2 cellular contexts compared by ENCODE assay signal in genomic region chr1:155499953-155500621, GRCh38.
A peak's percentile ranks its signal among the peaks of the same experiment; 100 is the strongest.
TF ChIP-seq lines count a peak whose summit lies in the region.

No MANE protein-coding gene starts in this region.

TF ChIP-seq in GM12878, 131 proteins besides CTCF, POLR2A, EP300 and RAD21 (continued from another document):
- TF ChIP-seq YY1 (IDR thresholded peaks at IDR 0.05; ENCODE audit: low read depth, low read length) (peak; percentile 50; the same call in 1 of the 2 replicates), RB1 (IDR thresholded peaks at IDR 0.05; ENCODE audit: borderline replicate concordance) (no peak), PKNOX1 (IDR thresholded peaks at IDR 0.05) (0 out of 2 replicates have a peak, but pooled peaks have one; percentile 20), MAX (IDR thresholded peaks at IDR 0.05; ENCODE audit: low read depth, low read length) (no peak), IKZF2 (IDR thresholded peaks at IDR 0.05) (peak in 1 of 2 experiments; percentile 30; a peak in 1 of 4 replicates), CEBPB (IDR thresholded peaks at IDR 0.05; ENCODE audit: borderline replicate concordance in 1 of 2, low read depth in 2 of 2, low read length in 2 of 2) (no peak), MTA2 (IDR thresholded peaks at IDR 0.05; ENCODE audit: low read depth) (peak; percentile 21; the same call in 1 of the 2 replicates), STAT3 (IDR thresholded peaks at IDR 0.05; ENCODE audit: low read depth, low read length) (no peak), BMI1 (IDR thresholded peaks at IDR 0.05; ENCODE audit: borderline replicate concordance) (no peak), ZNF384 (IDR thresholded peaks at IDR 0.05; ENCODE audit: borderline replicate concordance, low read depth, low read length) (peak; percentile 63; the same call in 1 of the 2 replicates), CBX3 (IDR thresholded peaks at IDR 0.05; ENCODE audit: borderline replicate concordance, low read depth) (no peak), IRF4 (IDR thresholded peaks at IDR 0.05; ENCODE audit: low read depth, low read length) (no peak), E4F1 (IDR thresholded peaks at IDR 0.05; ENCODE audit: borderline replicate concordance, partially characterized antibody) (no peak), ATF2 (IDR thresholded peaks at IDR 0.05; ENCODE audit: low read length) (0 out of 2 replicates have a peak, but pooled peaks have one; percentile 48), ELK1 (IDR thresholded peaks at IDR 0.05; ENCODE audit: low read depth, low read length) (no peak), RUNX3 (IDR thresholded peaks at IDR 0.05; ENCODE audit: low read length) (0 out of 2 replicates have a peak, but pooled peaks have one; percentile 10), RBBP5 (conservative IDR thresholded peaks at IDR 0.05) (no peak), NR2F1 (conservative IDR thresholded peaks at IDR 0.05) (no peak), POU2F2 (IDR thresholded peaks at IDR 0.05; ENCODE audit: borderline replicate concordance, low read depth, low read length) (peak; percentile 69; the same call in 1 of the 3 replicates), TCF7 (IDR thresholded peaks at IDR 0.05; ENCODE audit: borderline replicate concordance) (no peak), IKZF1 (conservative IDR thresholded peaks at IDR 0.05) (peak; percentile 39; the same call in 1 of the 2 replicates), ZNF622 (IDR thresholded peaks at IDR 0.05) (no peak), RELB (IDR thresholded peaks at IDR 0.05; ENCODE audit: low read depth) (no peak)
TF ChIP-seq in GM12878: peak in this region for 10.

TF ChIP-seq in neural cell, 6 proteins besides CTCF, POLR2A, EP300 and RAD21 (continued from another document):
- TF ChIP-seq REST (IDR thresholded peaks at IDR 0.05; ENCODE audit: borderline replicate concordance), result no peak
TF ChIP-seq in neural cell: peak in this region for 0.
